1 cellular context compared by ENCODE assay signal in the genomic region with DNA sequence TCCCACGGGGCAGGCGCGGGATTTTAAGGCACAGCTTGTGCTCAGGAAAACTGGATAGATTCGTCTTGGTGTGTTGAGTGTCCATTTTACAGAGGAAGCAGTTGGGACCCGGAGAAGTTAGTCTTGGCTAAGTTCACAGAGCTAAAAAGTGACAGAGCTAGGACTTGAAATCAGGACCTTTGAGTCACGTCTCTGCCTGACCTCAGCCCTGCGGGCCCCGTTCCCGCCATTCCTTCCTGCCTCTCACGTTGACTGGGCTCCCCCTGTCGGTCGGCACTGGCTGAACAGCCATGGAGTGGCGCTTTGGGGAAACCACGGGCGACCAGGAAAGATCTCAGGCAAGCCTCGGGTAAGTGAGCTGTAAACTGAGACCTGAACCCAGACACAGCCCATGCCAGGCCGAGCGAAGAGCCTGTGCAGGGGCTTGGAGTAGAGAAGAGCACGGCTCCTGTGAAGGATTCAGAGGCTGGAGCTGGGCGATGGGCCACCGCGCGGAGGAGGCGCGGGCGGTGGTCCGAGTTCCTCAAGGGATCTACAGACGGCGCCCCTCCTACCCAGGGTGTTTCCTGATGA.
TF ChIP-seq lines count a peak whose summit lies in the region.

No MANE protein-coding gene starts in this region.

TF ChIP-seq in GM12878, 131 proteins besides CTCF, POLR2A, EP300 and RAD21 (continued from another document and continues in another):
- TF ChIP-seq, protein P1, sequence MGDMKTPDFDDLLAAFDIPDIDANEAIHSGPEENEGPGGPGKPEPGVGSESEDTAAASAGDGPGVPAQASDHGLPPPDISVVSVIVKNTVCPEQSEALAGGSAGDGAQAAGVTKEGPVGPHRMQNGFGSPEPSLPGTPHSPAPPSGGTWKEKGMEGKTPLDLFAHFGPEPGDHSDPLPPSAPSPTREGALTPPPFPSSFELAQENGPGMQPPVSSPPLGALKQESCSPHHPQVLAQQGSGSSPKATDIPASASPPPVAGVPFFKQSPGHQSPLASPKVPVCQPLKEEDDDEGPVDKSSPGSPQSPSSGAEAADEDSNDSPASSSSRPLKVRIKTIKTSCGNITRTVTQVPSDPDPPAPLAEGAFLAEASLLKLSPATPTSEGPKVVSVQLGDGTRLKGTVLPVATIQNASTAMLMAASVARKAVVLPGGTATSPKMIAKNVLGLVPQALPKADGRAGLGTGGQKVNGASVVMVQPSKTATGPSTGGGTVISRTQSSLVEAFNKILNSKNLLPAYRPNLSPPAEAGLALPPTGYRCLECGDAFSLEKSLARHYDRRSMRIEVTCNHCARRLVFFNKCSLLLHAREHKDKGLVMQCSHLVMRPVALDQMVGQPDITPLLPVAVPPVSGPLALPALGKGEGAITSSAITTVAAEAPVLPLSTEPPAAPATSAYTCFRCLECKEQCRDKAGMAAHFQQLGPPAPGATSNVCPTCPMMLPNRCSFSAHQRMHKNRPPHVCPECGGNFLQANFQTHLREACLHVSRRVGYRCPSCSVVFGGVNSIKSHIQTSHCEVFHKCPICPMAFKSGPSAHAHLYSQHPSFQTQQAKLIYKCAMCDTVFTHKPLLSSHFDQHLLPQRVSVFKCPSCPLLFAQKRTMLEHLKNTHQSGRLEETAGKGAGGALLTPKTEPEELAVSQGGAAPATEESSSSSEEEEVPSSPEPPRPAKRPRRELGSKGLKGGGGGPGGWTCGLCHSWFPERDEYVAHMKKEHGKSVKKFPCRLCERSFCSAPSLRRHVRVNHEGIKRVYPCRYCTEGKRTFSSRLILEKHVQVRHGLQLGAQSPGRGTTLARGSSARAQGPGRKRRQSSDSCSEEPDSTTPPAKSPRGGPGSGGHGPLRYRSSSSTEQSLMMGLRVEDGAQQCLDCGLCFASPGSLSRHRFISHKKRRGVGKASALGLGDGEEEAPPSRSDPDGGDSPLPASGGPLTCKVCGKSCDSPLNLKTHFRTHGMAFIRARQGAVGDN (IDR thresholded peaks at IDR 0.05) = no peak
- TF ChIP-seq, protein P2, sequence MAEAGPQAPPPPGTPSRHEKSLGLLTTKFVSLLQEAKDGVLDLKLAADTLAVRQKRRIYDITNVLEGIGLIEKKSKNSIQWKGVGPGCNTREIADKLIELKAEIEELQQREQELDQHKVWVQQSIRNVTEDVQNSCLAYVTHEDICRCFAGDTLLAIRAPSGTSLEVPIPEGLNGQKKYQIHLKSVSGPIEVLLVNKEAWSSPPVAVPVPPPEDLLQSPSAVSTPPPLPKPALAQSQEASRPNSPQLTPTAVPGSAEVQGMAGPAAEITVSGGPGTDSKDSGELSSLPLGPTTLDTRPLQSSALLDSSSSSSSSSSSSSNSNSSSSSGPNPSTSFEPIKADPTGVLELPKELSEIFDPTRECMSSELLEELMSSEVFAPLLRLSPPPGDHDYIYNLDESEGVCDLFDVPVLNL (IDR thresholded peaks at IDR 0.05; ENCODE audit: low read depth, low read length) = peak; percentile 73
- peak; percentile 66; the same call in 1 of the 2 replicates for TF ChIP-seq LARP7 (IDR thresholded peaks at IDR 0.05)
- TF ChIP-seq, protein P3, sequence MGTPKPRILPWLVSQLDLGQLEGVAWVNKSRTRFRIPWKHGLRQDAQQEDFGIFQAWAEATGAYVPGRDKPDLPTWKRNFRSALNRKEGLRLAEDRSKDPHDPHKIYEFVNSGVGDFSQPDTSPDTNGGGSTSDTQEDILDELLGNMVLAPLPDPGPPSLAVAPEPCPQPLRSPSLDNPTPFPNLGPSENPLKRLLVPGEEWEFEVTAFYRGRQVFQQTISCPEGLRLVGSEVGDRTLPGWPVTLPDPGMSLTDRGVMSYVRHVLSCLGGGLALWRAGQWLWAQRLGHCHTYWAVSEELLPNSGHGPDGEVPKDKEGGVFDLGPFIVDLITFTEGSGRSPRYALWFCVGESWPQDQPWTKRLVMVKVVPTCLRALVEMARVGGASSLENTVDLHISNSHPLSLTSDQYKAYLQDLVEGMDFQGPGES (IDR thresholded peaks at IDR 0.05) = no peak
- TF ChIP-seq RELA (IDR thresholded peaks at IDR 0.05; ENCODE audit: borderline replicate concordance, partially characterized antibody) = peak; percentile 24
- TF ChIP-seq CREB1 (IDR thresholded peaks at IDR 0.05; ENCODE audit: low read depth) = 0 out of 2 replicates have a peak, but pooled peaks have one; percentile 17
- TF ChIP-seq NBN (IDR thresholded peaks at IDR 0.05) = no peak
- no peak for TF ChIP-seq TCF7 (IDR thresholded peaks at IDR 0.05; ENCODE audit: borderline replicate concordance)
- TF ChIP-seq CREM (IDR thresholded peaks at IDR 0.05; ENCODE audit: low read depth) = 0 out of 2 replicates have a peak, but pooled peaks have one; percentile 39
- TF ChIP-seq CBFB (IDR thresholded peaks at IDR 0.05; ENCODE audit: low read depth) = no peak
- peak; percentile 94; the same call in 1 of the 2 replicates for TF ChIP-seq SMARCA5 (IDR thresholded peaks at IDR 0.05)
- TF ChIP-seq NR2F1 (conservative IDR thresholded peaks at IDR 0.05) = peak; percentile 76
- TF ChIP-seq SUPT20H (IDR thresholded peaks at IDR 0.05; ENCODE audit: borderline replicate concordance, control insufficient read depth, low read depth, low read length) = no peak
- TF ChIP-seq, protein P4, sequence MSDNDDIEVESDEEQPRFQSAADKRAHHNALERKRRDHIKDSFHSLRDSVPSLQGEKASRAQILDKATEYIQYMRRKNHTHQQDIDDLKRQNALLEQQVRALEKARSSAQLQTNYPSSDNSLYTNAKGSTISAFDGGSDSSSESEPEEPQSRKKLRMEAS (IDR thresholded peaks at IDR 0.05; ENCODE audit: low read depth, low read length) = peak; percentile 70; the same call in 1 of the 2 replicates
- TF ChIP-seq, protein P5, sequence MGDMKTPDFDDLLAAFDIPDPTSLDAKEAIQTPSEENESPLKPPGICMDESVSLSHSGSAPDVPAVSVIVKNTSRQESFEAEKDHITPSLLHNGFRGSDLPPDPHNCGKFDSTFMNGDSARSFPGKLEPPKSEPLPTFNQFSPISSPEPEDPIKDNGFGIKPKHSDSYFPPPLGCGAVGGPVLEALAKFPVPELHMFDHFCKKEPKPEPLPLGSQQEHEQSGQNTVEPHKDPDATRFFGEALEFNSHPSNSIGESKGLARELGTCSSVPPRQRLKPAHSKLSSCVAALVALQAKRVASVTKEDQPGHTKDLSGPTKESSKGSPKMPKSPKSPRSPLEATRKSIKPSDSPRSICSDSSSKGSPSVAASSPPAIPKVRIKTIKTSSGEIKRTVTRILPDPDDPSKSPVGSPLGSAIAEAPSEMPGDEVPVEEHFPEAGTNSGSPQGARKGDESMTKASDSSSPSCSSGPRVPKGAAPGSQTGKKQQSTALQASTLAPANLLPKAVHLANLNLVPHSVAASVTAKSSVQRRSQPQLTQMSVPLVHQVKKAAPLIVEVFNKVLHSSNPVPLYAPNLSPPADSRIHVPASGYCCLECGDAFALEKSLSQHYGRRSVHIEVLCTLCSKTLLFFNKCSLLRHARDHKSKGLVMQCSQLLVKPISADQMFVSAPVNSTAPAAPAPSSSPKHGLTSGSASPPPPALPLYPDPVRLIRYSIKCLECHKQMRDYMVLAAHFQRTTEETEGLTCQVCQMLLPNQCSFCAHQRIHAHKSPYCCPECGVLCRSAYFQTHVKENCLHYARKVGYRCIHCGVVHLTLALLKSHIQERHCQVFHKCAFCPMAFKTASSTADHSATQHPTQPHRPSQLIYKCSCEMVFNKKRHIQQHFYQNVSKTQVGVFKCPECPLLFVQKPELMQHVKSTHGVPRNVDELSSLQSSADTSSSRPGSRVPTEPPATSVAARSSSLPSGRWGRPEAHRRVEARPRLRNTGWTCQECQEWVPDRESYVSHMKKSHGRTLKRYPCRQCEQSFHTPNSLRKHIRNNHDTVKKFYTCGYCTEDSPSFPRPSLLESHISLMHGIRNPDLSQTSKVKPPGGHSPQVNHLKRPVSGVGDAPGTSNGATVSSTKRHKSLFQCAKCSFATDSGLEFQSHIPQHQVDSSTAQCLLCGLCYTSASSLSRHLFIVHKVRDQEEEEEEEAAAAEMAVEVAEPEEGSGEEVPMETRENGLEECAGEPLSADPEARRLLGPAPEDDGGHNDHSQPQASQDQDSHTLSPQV (IDR thresholded peaks at IDR 0.05) = peak; percentile 41; the same call in 1 of the 2 replicates
- TF ChIP-seq, protein P6, sequence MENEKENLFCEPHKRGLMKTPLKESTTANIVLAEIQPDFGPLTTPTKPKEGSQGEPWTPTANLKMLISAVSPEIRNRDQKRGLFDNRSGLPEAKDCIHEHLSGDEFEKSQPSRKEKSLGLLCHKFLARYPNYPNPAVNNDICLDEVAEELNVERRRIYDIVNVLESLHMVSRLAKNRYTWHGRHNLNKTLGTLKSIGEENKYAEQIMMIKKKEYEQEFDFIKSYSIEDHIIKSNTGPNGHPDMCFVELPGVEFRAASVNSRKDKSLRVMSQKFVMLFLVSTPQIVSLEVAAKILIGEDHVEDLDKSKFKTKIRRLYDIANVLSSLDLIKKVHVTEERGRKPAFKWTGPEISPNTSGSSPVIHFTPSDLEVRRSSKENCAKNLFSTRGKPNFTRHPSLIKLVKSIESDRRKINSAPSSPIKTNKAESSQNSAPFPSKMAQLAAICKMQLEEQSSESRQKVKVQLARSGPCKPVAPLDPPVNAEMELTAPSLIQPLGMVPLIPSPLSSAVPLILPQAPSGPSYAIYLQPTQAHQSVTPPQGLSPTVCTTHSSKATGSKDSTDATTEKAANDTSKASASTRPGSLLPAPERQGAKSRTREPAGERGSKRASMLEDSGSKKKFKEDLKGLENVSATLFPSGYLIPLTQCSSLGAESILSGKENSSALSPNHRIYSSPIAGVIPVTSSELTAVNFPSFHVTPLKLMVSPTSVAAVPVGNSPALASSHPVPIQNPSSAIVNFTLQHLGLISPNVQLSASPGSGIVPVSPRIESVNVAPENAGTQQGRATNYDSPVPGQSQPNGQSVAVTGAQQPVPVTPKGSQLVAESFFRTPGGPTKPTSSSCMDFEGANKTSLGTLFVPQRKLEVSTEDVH (IDR thresholded peaks at IDR 0.05; ENCODE audit: low read depth, partially characterized antibody) = peak; percentile 97
- no peak for TF ChIP-seq CHD4 (IDR thresholded peaks at IDR 0.05)
- TF ChIP-seq, protein P7, sequence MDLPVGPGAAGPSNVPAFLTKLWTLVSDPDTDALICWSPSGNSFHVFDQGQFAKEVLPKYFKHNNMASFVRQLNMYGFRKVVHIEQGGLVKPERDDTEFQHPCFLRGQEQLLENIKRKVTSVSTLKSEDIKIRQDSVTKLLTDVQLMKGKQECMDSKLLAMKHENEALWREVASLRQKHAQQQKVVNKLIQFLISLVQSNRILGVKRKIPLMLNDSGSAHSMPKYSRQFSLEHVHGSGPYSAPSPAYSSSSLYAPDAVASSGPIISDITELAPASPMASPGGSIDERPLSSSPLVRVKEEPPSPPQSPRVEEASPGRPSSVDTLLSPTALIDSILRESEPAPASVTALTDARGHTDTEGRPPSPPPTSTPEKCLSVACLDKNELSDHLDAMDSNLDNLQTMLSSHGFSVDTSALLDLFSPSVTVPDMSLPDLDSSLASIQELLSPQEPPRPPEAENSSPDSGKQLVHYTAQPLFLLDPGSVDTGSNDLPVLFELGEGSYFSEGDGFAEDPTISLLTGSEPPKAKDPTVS (IDR thresholded peaks at IDR 0.05; ENCODE audit: low read depth, low read length) = no peak
- TF ChIP-seq SMC3 (IDR thresholded peaks at IDR 0.05; ENCODE audit: borderline replicate concordance, low read length) = peak; percentile 94
- TF ChIP-seq NRF1 (conservative IDR thresholded peaks at IDR 0.05; ENCODE audit: low read depth, low read length) = no peak
- TF ChIP-seq ZNF24 (IDR thresholded peaks at IDR 0.05) = no peak
- TF ChIP-seq ATF7 (IDR thresholded peaks at IDR 0.05; ENCODE audit: low read depth) = no peak
- no peak for TF ChIP-seq FOXK2 (IDR thresholded peaks at IDR 0.05)
- TF ChIP-seq MEF2B (IDR thresholded peaks at IDR 0.05; ENCODE audit: partially characterized antibody, poor library complexity, severe bottlenecking) = no peak
- TF ChIP-seq BACH1 (IDR thresholded peaks at IDR 0.05; ENCODE audit: borderline replicate concordance) = peak; percentile 48; the same call in 1 of the 2 replicates
- TF ChIP-seq GATAD2B (conservative IDR thresholded peaks at IDR 0.05; ENCODE audit: low read depth) = peak; percentile 79
- TF ChIP-seq TCF12 (IDR thresholded peaks at IDR 0.05; ENCODE audit: low read depth, low read length) = no peak
- TF ChIP-seq, protein P8, sequence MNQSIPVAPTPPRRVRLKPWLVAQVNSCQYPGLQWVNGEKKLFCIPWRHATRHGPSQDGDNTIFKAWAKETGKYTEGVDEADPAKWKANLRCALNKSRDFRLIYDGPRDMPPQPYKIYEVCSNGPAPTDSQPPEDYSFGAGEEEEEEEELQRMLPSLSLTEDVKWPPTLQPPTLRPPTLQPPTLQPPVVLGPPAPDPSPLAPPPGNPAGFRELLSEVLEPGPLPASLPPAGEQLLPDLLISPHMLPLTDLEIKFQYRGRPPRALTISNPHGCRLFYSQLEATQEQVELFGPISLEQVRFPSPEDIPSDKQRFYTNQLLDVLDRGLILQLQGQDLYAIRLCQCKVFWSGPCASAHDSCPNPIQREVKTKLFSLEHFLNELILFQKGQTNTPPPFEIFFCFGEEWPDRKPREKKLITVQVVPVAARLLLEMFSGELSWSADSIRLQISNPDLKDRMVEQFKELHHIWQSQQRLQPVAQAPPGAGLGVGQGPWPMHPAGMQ (IDR thresholded peaks at IDR 0.05; ENCODE audit: borderline replicate concordance) = no peak
- TF ChIP-seq IRF4 (IDR thresholded peaks at IDR 0.05; ENCODE audit: low read depth, low read length) = 0 out of 2 replicates have a peak, but pooled peaks have one; percentile 14
- TF ChIP-seq YY1 (IDR thresholded peaks at IDR 0.05; ENCODE audit: low read depth, low read length) = peak; percentile 93
- peak; percentile 60; the same call in 1 of the 2 replicates for TF ChIP-seq STAT1 (conservative IDR thresholded peaks at IDR 0.05)
- peak; percentile 13; the same call in 1 of the 2 replicates for TF ChIP-seq DPF2 (IDR thresholded peaks at IDR 0.05)
- no peak for TF ChIP-seq NFIC (IDR thresholded peaks at IDR 0.05; ENCODE audit: low read depth, low read length)
- peak; percentile 100 for TF ChIP-seq RB1 (IDR thresholded peaks at IDR 0.05; ENCODE audit: borderline replicate concordance)
- TF ChIP-seq CBX3 (IDR thresholded peaks at IDR 0.05; ENCODE audit: borderline replicate concordance, low read depth) = no peak
- TF ChIP-seq RUNX3 (IDR thresholded peaks at IDR 0.05; ENCODE audit: low read length) = peak; percentile 78
- TF ChIP-seq BHLHE40 (IDR thresholded peaks at IDR 0.05; ENCODE audit: borderline replicate concordance in 1 of 2, low read depth in 2 of 2, low read length in 1 of 2) = peak; percentile 60; a peak in 2 of 4 replicates
- TF ChIP-seq SPI1 (IDR thresholded peaks at IDR 0.05; ENCODE audit: borderline replicate concordance, insufficient read depth, low read depth, low read length) = no peak
- no peak for TF ChIP-seq HDGF (IDR thresholded peaks at IDR 0.05)
